ENCODE assay signal across 8 cellular contexts in the genomic region with DNA sequence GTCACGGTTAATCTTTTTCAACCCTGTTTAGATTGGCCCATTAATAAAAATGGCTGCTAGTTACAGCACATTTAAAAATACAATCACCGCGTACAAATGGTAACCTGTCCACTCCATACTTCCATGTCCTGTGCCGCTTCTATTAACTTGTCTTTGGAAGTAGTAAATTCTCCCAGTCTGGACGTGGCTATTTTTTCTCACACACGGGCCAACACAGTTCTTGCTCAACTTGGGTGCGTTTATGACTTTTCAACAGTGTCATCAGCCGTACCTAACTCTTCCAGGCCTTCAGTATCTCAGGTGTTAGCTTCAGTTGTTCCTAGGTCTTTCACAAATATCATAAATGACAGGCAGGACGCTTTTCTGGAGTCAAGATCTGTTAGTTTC. TPM values are rescaled to one million over a fixed set of nuclear protein-coding genes. Genes with fewer than 3 reads are reported as not detected.
A peak's percentile ranks its signal among the peaks of the same experiment; 100 is the strongest.
DNase-seq lines count a peak whose midpoint lies in the region; ATAC-seq and TF ChIP-seq lines count a peak whose summit lies in the region.

No MANE protein-coding gene starts in this region.

- H3K9me3 Mint-ChIP-seq in GM23338: no peaks in the 10 kb centered on the region

- peak overlapping the region; percentile 71 for H3K4me3 Mint-ChIP-seq in GM23338

- WGBS in prostate gland: 3% methylated on average over 9 of the region's 9 CpGs

- peaks cover 38% of the 10 kb centered on the region for H3K79me2 ChIP-seq in GM23338 (replicated peaks; ENCODE audit: insufficient read depth)

- no peak overlapping the region; the same call in 1 of the 2 replicates for H3K27ac Mint-ChIP-seq in GM23338

- H4K20me1 ChIP-seq in GM23338 (replicated peaks; ENCODE audit: insufficient read depth): peaks cover 26% of the 10 kb centered on the region

- H3K4me1 ChIP-seq in GM23338 (ENCODE audit: insufficient read depth) (peaks cover 26% of the 10 kb centered on the region), prostate gland (replicated peaks) (no peaks in the 10 kb centered on the region)

- H3K36me3 ChIP-seq in GM23338 (ENCODE audit: insufficient read depth) (no peaks in the 10 kb centered on the region), prostate gland (no peaks in the 10 kb centered on the region)

- no peak for TF ChIP-seq CTCF in GM23338 (conservative IDR thresholded peaks at IDR 0.05; ENCODE audit: low read depth in 2 of 2)
- TF ChIP-seq CTCF in prostate gland (IDR thresholded peaks at IDR 0.05): no peak

- H3K9me2 ChIP-seq in GM23338 (ENCODE audit: insufficient read depth): no peaks in the 10 kb centered on the region

- no peak for DNase-seq in GM23338 (ENCODE audit: low spot score)
- DNase-seq in SK-MEL-5 (ENCODE audit: low read depth, low spot score): peak; percentile 12
- peak; percentile 42 for DNase-seq in fibroblast of peridontal ligament (ENCODE audit: extremely low read depth)
- DNase-seq in prostate gland (ENCODE audit: low spot score): peak; percentile 8
- no peak for DNase-seq in A172 (ENCODE audit: low spot score)
- no peak for DNase-seq in SIG-M5 treated with dmso at 0.1 percent for 504 hours (lab: John Stamatoyannopoulos, UW; ENCODE audit: unreplicated experiment)
- DNase-seq in NCI-H1930 (lab: John Stamatoyannopoulos, UW): no peak

- 0 out of 2 replicates have a peak, but pooled peaks cover 5% of the 10 kb centered on the region for H3F3A ChIP-seq in GM23338 (replicated peaks; ENCODE audit: low read depth)

- H3K27me3 Mint-ChIP-seq in GM23338 (ENCODE audit: insufficient read depth, low read depth, poor library complexity): peaks cover 2% of the 10 kb centered on the region

- peak; percentile 4 for ATAC-seq in GM23338
- ATAC-seq in HG03460 (IDR thresholded peaks at IDR 0.05; ENCODE audit: unreplicated experiment): no peak

- no peak overlapping the region for H3K27ac ChIP-seq in GM23338 (ENCODE audit: low read depth)
- peak overlapping the region; percentile 92 to 93 for H3K27ac ChIP-seq in prostate gland

- peak overlapping the region; percentile 63 for H3K4me3 ChIP-seq in GM23338
- H3K4me3 ChIP-seq in prostate gland: peak overlapping the region; percentile 81 to 85

- in situ Hi-C loops in SK-MEL-5 (cut with HindIII; ENCODE audit: low pct_unique_long_range_greater_than_20kb, low sequenced_read_pairs): no loop called here

- TF ChIP-seq POLR2A in prostate gland (IDR thresholded peaks at IDR 0.05): no peak

- H3K27me3 ChIP-seq in GM23338 (ENCODE audit: insufficient read depth) (no peaks in the 10 kb centered on the region), prostate gland (replicated peaks; ENCODE audit: insufficient read depth) (no peaks in the 10 kb centered on the region)

- intact Hi-C loops in prostate gland (cut with DNase I): loop anchor here (5.0 kb wide), 1 partner anchor 66 kb away; no protein-coding TSS in a partner anchor

- H3K4me1 Mint-ChIP-seq in GM23338: peaks cover 41% of the 10 kb centered on the region

- H3K36me3 Mint-ChIP-seq in GM23338 (ENCODE audit: low read depth): no peaks in the 10 kb centered on the region

- peak overlapping the region; percentile 79 for H3K4me2 ChIP-seq in GM23338

- H2AFZ ChIP-seq in GM23338: peak overlapping the region; percentile 95

- H3K9me3 ChIP-seq in prostate gland: no peaks in the 10 kb centered on the region

TF ChIP-seq in GM23338, 12 proteins besides CTCF, POLR2A, EP300 and RAD21 (continues in another document):
- TF ChIP-seq STAT1 (IDR thresholded peaks at IDR 0.05; ENCODE audit: unreplicated experiment) (no peak), POLR2AphosphoS5 (IDR thresholded peaks at IDR 0.05; ENCODE audit: low read depth) (no peak), ZNF331 (CRISPR knock-in tag; IDR thresholded peaks at IDR 0.05; ENCODE audit: low read depth) (no peak), EZH2phosphoT487 (IDR thresholded peaks at IDR 0.05; ENCODE audit: unreplicated experiment) (no peak), EZH2 (IDR thresholded peaks at IDR 0.05; ENCODE audit: low read depth, unreplicated experiment) (no peak), ZNF114 (CRISPR knock-in tag; IDR thresholded peaks at IDR 0.05) (no peak), NANOG (IDR thresholded peaks at IDR 0.05; ENCODE audit: borderline replicate concordance) (no peak), JUNB (IDR thresholded peaks at IDR 0.05; ENCODE audit: unreplicated experiment) (no peak)
- TF ChIP-seq, protein P1, sequence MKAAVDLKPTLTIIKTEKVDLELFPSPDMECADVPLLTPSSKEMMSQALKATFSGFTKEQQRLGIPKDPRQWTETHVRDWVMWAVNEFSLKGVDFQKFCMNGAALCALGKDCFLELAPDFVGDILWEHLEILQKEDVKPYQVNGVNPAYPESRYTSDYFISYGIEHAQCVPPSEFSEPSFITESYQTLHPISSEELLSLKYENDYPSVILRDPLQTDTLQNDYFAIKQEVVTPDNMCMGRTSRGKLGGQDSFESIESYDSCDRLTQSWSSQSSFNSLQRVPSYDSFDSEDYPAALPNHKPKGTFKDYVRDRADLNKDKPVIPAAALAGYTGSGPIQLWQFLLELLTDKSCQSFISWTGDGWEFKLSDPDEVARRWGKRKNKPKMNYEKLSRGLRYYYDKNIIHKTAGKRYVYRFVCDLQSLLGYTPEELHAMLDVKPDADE (IDR thresholded peaks at IDR 0.05): no peak
- TF ChIP-seq, protein P2, sequence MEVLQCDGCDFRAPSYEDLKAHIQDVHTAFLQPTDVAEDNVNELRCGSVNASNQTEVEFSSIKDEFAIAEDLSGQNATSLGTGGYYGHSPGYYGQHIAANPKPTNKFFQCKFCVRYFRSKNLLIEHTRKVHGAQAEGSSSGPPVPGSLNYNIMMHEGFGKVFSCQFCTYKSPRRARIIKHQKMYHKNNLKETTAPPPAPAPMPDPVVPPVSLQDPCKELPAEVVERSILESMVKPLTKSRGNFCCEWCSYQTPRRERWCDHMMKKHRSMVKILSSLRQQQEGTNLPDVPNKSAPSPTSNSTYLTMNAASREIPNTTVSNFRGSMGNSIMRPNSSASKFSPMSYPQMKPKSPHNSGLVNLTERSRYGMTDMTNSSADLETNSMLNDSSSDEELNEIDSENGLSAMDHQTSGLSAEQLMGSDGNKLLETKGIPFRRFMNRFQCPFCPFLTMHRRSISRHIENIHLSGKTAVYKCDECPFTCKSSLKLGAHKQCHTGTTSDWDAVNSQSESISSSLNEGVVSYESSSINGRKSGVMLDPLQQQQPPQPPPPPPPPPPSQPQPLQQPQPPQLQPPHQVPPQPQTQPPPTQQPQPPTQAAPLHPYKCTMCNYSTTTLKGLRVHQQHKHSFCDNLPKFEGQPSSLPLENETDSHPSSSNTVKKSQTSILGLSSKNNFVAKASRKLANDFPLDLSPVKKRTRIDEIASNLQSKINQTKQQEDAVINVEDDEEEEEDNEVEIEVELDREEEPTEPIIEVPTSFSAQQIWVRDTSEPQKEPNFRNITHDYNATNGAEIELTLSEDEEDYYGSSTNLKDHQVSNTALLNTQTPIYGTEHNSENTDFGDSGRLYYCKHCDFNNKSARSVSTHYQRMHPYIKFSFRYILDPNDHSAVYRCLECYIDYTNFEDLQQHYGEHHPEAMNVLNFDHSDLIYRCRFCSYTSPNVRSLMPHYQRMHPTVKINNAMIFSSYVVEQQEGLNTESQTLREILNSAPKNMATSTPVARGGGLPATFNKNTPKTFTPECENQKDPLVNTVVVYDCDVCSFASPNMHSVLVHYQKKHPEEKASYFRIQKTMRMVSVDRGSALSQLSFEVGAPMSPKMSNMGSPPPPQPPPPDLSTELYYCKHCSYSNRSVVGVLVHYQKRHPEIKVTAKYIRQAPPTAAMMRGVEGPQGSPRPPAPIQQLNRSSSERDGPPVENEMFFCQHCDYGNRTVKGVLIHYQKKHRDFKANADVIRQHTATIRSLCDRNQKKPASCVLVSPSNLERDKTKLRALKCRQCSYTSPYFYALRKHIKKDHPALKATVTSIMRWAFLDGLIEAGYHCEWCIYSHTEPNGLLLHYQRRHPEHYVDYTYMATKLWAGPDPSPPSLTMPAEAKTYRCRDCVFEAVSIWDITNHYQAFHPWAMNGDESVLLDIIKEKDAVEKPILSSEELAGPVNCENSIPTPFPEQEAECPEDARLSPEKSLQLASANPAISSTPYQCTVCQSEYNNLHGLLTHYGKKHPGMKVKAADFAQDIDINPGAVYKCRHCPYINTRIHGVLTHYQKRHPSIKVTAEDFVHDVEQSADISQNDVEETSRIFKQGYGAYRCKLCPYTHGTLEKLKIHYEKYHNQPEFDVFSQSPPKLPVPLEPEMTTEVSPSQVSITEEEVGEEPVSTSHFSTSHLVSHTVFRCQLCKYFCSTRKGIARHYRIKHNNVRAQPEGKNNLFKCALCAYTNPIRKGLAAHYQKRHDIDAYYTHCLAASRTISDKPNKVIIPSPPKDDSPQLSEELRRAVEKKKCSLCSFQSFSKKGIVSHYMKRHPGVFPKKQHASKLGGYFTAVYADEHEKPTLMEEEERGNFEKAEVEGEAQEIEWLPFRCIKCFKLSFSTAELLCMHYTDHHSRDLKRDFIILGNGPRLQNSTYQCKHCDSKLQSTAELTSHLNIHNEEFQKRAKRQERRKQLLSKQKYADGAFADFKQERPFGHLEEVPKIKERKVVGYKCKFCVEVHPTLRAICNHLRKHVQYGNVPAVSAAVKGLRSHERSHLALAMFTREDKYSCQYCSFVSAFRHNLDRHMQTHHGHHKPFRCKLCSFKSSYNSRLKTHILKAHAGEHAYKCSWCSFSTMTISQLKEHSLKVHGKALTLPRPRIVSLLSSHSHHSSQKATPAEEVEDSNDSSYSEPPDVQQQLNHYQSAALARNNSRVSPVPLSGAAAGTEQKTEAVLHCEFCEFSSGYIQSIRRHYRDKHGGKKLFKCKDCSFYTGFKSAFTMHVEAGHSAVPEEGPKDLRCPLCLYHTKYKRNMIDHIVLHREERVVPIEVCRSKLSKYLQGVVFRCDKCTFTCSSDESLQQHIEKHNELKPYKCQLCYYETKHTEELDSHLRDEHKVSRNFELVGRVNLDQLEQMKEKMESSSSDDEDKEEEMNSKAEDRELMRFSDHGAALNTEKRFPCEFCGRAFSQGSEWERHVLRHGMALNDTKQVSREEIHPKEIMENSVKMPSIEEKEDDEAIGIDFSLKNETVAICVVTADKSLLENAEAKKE (CRISPR knock-in tag; IDR thresholded peaks at IDR 0.05): no peak

RNA-seq across cellular contexts. Expression of a gene that starts 0.5 kb away (rescaled TPM):
- 53.1 and 59.9 TPM in 2 replicates for total RNA-seq in GM23338 (2014; rRNA removed; shearing (Covaris generic))
- polyA plus RNA-seq in GM23338 (2016; fragmentation: Nextera tagmentation; extraction: Ambion mirVana): 17.3 and 19.4 TPM in 2 replicates
- 15.4 and 18.6 TPM in 2 replicates for total RNA-seq in SK-MEL-5 (2014; rRNA removed; shearing (Covaris generic))
- 8.9 and 14.0 TPM in 2 replicates for polyA plus RNA-seq in SK-MEL-5 (2015; cell fraction: cytosol; rRNA removed)
- 18.7 and 30.0 TPM in 2 replicates for polyA plus RNA-seq in SK-MEL-5 (2015; cell fraction: nucleus; rRNA removed)
- total RNA-seq in prostate gland: 10 to 100 TPM; 24.5 to 66.5 TPM
- total RNA-seq in A172 (2014; rRNA removed; shearing (Covaris generic)): 11.8 and 12.9 TPM in 2 replicates

Comparison
In these comparisons a context has a peak if more than half of its experiments do, and no peak if none do; other contexts are left out.
1. DNase-seq: peak in SK-MEL-5 (single experiment), fibroblast of peridontal ligament (single experiment) and prostate gland (single experiment); none in GM23338 (single experiment), A172 (single experiment), SIG-M5 treated with dmso at 0.1 percent for 504 hours (single experiment) and NCI-H1930 (0 of 2).